In the genomic region with DNA sequence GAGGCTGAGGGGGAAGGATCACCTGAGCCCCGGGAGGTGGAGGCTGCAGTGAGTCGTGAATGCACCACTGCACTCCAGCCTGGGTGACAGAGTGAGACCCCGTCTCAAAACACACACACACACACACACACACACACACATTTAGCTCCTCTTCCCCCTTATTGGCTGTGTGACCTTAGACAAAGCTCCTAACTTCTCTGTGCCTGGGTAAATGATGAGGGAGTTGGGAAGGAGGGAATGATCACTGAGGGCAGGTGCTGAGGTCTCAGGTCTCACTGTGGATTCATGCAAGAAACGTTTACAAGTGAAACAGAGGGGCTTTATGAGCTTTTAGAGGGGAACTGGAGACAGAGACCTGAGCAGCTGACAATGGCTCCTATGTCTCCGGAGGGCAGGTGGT, we compare ENCODE assay signal across 24 cellular contexts. TPM values are rescaled to one million over a fixed set of nuclear protein-coding genes. Genes with fewer than 3 reads are reported as not detected.
"Had no signal": no experiment of that assay in that cellular context is flagged by ENCODE, and none has a peak within 500 bp of the region (broad histone marks: within the 10 kb centered on the region; RNA-seq: fewer than 3 reads in every experiment).

No MANE protein-coding gene starts in this region.

- H3K9me3 ChIP-seq: SK-N-SH had no signal

- H3K9ac ChIP-seq: KMS-11, SK-N-SH had no signal

- H3K4me2 ChIP-seq: KMS-11, SK-N-SH had no signal

- DNase-seq: Kasumi-1, MM.1S, NCI-H1092 treated with DMSO at 0.1 percent for 48 hours, NCI-H1436, NCI-H187, NCI-H2029, NCI-H2081 treated with DMSO at 0.1 percent for 48 hours, NCI-H2171, NCI-H226, NCI-H446, NCI-H510A, NCI-H524 treated with DMSO at 0.1 percent for 48 hours, NCI-H69, NCI-H774, RPMI8226, SHP77, SK-N-SH, SW 1271 had no signal

- FAIRE-seq: HTR-8/SVneo, RCC 7860 had no signal

- H3K27ac ChIP-seq: HL-60, KMS-11 had no signal

RNA-seq across cellular contexts. Expression of a gene that starts 32.7 kb away (rescaled TPM):
- total RNA-seq: M059J, SK-MEL-5 had no signal
- polyA plus RNA-seq: SK-N-SH had no signal

RNA-seq across cellular contexts. Expression of a gene that starts 46.1 kb away (rescaled TPM):
- total RNA-seq: M059J, SK-MEL-5 had no signal
- polyA plus RNA-seq: SK-N-SH had no signal
